ENCODE assay signal across 1 cellular context in the genomic region with DNA sequence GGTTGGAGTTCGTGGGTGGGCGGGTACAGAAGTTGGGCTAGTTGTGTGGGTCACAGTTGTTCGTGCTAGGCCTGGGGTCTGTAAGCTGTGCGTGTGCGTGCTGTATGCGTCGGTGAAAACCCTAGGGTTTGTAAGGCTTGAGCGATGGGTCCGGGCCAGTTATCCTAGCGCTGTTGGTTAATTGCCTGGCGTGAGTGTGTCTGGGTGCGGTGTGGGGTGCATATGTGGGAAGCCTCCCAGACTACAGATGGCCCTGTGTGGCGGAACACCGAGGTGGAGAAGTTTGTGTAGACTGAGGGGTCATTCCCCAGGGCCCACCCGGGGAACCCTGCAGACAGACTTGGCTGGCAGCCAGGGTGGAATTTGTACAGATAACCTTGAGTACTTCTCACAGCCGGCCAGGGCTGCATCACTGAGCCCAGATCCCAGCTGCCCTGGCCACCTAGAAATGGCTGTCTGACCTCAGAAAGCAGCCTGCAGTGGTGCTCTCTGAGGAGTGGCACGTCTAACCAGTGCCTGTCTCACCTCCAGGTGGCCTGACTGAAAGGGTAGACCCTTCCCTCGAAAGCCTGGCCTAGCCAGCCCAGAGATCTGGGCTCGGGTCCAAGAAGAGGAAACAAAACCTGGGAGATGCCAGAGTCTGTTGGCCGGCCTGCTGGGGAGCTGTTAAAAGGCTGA.
TF ChIP-seq lines count a peak whose summit lies in the region.

No MANE protein-coding gene starts in this region.

TF ChIP-seq in HepG2, 621 proteins besides CTCF, POLR2A, EP300 and RAD21 (continued from another document and continues in another):
- TF ChIP-seq, protein P1, sequence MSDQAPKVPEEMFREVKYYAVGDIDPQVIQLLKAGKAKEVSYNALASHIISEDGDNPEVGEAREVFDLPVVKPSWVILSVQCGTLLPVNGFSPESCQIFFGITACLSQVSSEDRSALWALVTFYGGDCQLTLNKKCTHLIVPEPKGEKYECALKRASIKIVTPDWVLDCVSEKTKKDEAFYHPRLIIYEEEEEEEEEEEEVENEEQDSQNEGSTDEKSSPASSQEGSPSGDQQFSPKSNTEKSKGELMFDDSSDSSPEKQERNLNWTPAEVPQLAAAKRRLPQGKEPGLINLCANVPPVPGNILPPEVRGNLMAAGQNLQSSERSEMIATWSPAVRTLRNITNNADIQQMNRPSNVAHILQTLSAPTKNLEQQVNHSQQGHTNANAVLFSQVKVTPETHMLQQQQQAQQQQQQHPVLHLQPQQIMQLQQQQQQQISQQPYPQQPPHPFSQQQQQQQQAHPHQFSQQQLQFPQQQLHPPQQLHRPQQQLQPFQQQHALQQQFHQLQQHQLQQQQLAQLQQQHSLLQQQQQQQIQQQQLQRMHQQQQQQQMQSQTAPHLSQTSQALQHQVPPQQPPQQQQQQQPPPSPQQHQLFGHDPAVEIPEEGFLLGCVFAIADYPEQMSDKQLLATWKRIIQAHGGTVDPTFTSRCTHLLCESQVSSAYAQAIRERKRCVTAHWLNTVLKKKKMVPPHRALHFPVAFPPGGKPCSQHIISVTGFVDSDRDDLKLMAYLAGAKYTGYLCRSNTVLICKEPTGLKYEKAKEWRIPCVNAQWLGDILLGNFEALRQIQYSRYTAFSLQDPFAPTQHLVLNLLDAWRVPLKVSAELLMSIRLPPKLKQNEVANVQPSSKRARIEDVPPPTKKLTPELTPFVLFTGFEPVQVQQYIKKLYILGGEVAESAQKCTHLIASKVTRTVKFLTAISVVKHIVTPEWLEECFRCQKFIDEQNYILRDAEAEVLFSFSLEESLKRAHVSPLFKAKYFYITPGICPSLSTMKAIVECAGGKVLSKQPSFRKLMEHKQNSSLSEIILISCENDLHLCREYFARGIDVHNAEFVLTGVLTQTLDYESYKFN (CRISPR knock-in tag; conservative IDR thresholded peaks at IDR 0.05) = peak; percentile 11; the same call in 1 of the 2 replicates
- TF ChIP-seq, protein P2, sequence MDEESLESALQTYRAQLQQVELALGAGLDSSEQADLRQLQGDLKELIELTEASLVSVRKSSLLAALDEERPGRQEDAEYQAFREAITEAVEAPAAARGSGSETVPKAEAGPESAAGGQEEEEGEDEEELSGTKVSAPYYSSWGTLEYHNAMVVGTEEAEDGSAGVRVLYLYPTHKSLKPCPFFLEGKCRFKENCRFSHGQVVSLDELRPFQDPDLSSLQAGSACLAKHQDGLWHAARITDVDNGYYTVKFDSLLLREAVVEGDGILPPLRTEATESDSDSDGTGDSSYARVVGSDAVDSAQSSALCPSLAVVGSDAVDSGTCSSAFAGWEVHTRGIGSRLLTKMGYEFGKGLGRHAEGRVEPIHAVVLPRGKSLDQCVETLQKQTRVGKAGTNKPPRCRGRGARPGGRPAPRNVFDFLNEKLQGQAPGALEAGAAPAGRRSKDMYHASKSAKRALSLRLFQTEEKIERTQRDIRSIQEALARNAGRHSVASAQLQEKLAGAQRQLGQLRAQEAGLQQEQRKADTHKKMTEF (CRISPR knock-in tag; IDR thresholded peaks at IDR 0.05) = peak; percentile 9; the same call in 1 of the 2 replicates
- peak; percentile 77; the same call in 1 of the 2 replicates for TF ChIP-seq MYNN (CRISPR knock-in tag; IDR thresholded peaks at IDR 0.05; ENCODE audit: low read depth)
- TF ChIP-seq FOXA3 (CRISPR knock-in tag; IDR thresholded peaks at IDR 0.05) = no peak
- TF ChIP-seq PITX1 (CRISPR knock-in tag; IDR thresholded peaks at IDR 0.05) = no peak; the same call in 1 of the 2 replicates
- TF ChIP-seq HDAC6 (IDR thresholded peaks at IDR 0.05; ENCODE audit: low read depth, low read length) = no peak
- TF ChIP-seq ZBTB3 (CRISPR knock-in tag; IDR thresholded peaks at IDR 0.05; ENCODE audit: borderline replicate concordance, low read depth) = no peak; the same call in 1 of the 2 replicates
- TF ChIP-seq MAFF (IDR thresholded peaks at IDR 0.05; ENCODE audit: low read depth, low read length) = no peak
- peak; percentile 21; the same call in 1 of the 2 replicates for TF ChIP-seq ZNF230 (CRISPR knock-in tag; IDR thresholded peaks at IDR 0.05)
- 0 out of 2 replicates have a peak, but pooled peaks have one; percentile 19 for TF ChIP-seq SPEN (CRISPR knock-in tag; IDR thresholded peaks at IDR 0.05; ENCODE audit: low read depth)
- TF ChIP-seq SRY (CRISPR knock-in tag; IDR thresholded peaks at IDR 0.05) = 0 out of 2 replicates have a peak, but pooled peaks have one; percentile 39
- TF ChIP-seq ZNF7 (CRISPR knock-in tag; IDR thresholded peaks at IDR 0.05) = no peak
- no peak; the same call in 1 of the 2 replicates for TF ChIP-seq IRF2 (CRISPR knock-in tag; IDR thresholded peaks at IDR 0.05)
- TF ChIP-seq, protein P3, sequence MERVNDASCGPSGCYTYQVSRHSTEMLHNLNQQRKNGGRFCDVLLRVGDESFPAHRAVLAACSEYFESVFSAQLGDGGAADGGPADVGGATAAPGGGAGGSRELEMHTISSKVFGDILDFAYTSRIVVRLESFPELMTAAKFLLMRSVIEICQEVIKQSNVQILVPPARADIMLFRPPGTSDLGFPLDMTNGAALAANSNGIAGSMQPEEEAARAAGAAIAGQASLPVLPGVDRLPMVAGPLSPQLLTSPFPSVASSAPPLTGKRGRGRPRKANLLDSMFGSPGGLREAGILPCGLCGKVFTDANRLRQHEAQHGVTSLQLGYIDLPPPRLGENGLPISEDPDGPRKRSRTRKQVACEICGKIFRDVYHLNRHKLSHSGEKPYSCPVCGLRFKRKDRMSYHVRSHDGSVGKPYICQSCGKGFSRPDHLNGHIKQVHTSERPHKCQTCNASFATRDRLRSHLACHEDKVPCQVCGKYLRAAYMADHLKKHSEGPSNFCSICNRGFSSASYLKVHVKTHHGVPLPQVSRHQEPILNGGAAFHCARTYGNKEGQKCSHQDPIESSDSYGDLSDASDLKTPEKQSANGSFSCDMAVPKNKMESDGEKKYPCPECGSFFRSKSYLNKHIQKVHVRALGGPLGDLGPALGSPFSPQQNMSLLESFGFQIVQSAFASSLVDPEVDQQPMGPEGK (CRISPR knock-in tag; IDR thresholded peaks at IDR 0.05) = peak; percentile 45; the same call in 1 of the 2 replicates
- peak; percentile 69 for TF ChIP-seq GFI1 (CRISPR knock-in tag; IDR thresholded peaks at IDR 0.05; ENCODE audit: borderline replicate concordance)
- TF ChIP-seq, protein P4, sequence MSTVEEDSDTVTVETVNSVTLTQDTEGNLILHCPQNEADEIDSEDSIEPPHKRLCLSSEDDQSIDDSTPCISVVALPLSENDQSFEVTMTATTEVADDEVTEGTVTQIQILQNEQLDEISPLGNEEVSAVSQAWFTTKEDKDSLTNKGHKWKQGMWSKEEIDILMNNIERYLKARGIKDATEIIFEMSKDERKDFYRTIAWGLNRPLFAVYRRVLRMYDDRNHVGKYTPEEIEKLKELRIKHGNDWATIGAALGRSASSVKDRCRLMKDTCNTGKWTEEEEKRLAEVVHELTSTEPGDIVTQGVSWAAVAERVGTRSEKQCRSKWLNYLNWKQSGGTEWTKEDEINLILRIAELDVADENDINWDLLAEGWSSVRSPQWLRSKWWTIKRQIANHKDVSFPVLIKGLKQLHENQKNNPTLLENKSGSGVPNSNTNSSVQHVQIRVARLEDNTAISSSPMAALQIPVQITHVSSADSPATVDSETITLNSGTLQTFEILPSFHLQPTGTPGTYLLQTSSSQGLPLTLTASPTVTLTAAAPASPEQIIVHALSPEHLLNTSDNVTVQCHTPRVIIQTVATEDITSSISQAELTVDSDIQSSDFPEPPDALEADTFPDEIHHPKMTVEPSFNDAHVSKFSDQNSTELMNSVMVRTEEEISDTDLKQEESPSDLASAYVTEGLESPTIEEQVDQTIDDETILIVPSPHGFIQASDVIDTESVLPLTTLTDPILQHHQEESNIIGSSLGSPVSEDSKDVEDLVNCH (CRISPR knock-in tag; IDR thresholded peaks at IDR 0.05) = no peak
- 0 out of 2 replicates have a peak, but pooled peaks have one; percentile 61 for TF ChIP-seq TOPORS (CRISPR knock-in tag; IDR thresholded peaks at IDR 0.05)
- TF ChIP-seq ADNP (CRISPR knock-in tag; IDR thresholded peaks at IDR 0.05) = no peak
- peak; percentile 43; the same call in 1 of the 2 replicates for TF ChIP-seq ZMYM3 (CRISPR knock-in tag; IDR thresholded peaks at IDR 0.05)
- TF ChIP-seq, protein P5, sequence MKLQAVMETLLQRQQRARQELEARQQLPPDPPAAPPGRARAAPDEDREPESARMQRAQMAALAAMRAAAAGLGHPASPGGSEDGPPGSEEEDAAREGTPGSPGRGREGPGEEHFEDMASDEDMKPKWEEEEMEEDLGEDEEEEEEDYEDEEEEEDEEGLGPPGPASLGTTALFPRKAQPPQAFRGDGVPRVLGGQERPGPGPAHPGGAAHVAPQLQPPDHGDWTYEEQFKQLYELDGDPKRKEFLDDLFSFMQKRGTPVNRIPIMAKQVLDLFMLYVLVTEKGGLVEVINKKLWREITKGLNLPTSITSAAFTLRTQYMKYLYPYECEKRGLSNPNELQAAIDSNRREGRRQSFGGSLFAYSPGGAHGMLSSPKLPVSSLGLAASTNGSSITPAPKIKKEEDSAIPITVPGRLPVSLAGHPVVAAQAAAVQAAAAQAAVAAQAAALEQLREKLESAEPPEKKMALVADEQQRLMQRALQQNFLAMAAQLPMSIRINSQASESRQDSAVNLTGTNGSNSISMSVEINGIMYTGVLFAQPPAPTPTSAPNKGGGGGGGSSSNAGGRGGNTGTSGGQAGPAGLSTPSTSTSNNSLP (IDR thresholded peaks at IDR 0.05; ENCODE audit: low read depth, low read length) = no peak
- TF ChIP-seq, protein P6, sequence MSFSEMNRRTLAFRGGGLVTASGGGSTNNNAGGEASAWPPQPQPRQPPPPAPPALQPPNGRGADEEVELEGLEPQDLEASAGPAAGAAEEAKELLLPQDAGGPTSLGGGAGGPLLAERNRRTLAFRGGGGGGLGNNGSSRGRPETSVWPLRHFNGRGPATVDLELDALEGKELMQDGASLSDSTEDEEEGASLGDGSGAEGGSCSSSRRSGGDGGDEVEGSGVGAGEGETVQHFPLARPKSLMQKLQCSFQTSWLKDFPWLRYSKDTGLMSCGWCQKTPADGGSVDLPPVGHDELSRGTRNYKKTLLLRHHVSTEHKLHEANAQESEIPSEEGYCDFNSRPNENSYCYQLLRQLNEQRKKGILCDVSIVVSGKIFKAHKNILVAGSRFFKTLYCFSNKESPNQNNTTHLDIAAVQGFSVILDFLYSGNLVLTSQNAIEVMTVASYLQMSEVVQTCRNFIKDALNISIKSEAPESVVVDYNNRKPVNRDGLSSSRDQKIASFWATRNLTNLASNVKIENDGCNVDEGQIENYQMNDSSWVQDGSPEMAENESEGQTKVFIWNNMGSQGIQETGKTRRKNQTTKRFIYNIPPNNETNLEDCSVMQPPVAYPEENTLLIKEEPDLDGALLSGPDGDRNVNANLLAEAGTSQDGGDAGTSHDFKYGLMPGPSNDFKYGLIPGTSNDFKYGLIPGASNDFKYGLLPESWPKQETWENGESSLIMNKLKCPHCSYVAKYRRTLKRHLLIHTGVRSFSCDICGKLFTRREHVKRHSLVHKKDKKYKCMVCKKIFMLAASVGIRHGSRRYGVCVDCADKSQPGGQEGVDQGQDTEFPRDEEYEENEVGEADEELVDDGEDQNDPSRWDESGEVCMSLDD (CRISPR knock-in tag; IDR thresholded peaks at IDR 0.05; ENCODE audit: borderline replicate concordance) = peak; percentile 79; the same call in 1 of the 2 replicates
- no peak for TF ChIP-seq HNRNPLL (IDR thresholded peaks at IDR 0.05; ENCODE audit: low read depth, low read length, poor library complexity, severe bottlenecking)
- no peak for TF ChIP-seq ZNF720 (CRISPR knock-in tag; IDR thresholded peaks at IDR 0.05)
- TF ChIP-seq NFRKB (IDR thresholded peaks at IDR 0.05) = no peak
- TF ChIP-seq DNMT1 (CRISPR knock-in tag; IDR thresholded peaks at IDR 0.05) = no peak; the same call in 1 of the 2 replicates
- peak; percentile 44 for TF ChIP-seq BORCS8-MEF2B (CRISPR knock-in tag; IDR thresholded peaks at IDR 0.05)
- no peak for TF ChIP-seq STAG1 (CRISPR knock-in tag; IDR thresholded peaks at IDR 0.05)
- TF ChIP-seq ZNF317 (CRISPR knock-in tag; IDR thresholded peaks at IDR 0.05) = peak; percentile 6
- peak; percentile 3; the same call in 1 of the 2 replicates for TF ChIP-seq MIER3 (CRISPR knock-in tag; IDR thresholded peaks at IDR 0.05; ENCODE audit: borderline replicate concordance)
- no peak for TF ChIP-seq BHLHE40 (IDR thresholded peaks at IDR 0.05; ENCODE audit: low read length)
- peak; percentile 3 for TF ChIP-seq ASH2L (IDR thresholded peaks at IDR 0.05; ENCODE audit: insufficient read length, low read depth, low read length)
- TF ChIP-seq MZF1 (CRISPR knock-in tag; IDR thresholded peaks at IDR 0.05; ENCODE audit: borderline replicate concordance) = peak; percentile 64; the same call in 1 of the 2 replicates
- TF ChIP-seq ZNF160 (CRISPR knock-in tag; IDR thresholded peaks at IDR 0.05) = peak; percentile 10; the same call in 1 of the 2 replicates
- TF ChIP-seq RXRB (CRISPR knock-in tag; IDR thresholded peaks at IDR 0.05; ENCODE audit: borderline replicate concordance) = peak; percentile 56
- peak; percentile 26; the same call in 1 of the 2 replicates for TF ChIP-seq ATAD3A (CRISPR knock-in tag; IDR thresholded peaks at IDR 0.05)
- no peak for TF ChIP-seq AHR (CRISPR knock-in tag; IDR thresholded peaks at IDR 0.05)
- TF ChIP-seq ZNF746 (CRISPR knock-in tag; IDR thresholded peaks at IDR 0.05) = 0 out of 2 replicates have a peak, but pooled peaks have one; percentile 15
- peak; percentile 59 for TF ChIP-seq AGO2 (optimal IDR thresholded peaks at IDR 0.05; ENCODE audit: low read depth, low read length)
- TF ChIP-seq FOSL2 (CRISPR knock-in tag; IDR thresholded peaks at IDR 0.05) = no peak; the same call in 1 of the 2 replicates
- peak; percentile 60; the same call in 1 of the 2 replicates for TF ChIP-seq ZNF772 (CRISPR knock-in tag; IDR thresholded peaks at IDR 0.05)
- no peak for TF ChIP-seq LCORL (IDR thresholded peaks at IDR 0.05)
- TF ChIP-seq LCORL (CRISPR knock-in tag; IDR thresholded peaks at IDR 0.05) = 0 out of 2 replicates have a peak, but pooled peaks have one; percentile 4
- TF ChIP-seq SAP130 (CRISPR knock-in tag; IDR thresholded peaks at IDR 0.05; ENCODE audit: low read depth) = peak; percentile 27
- TF ChIP-seq, protein P7, sequence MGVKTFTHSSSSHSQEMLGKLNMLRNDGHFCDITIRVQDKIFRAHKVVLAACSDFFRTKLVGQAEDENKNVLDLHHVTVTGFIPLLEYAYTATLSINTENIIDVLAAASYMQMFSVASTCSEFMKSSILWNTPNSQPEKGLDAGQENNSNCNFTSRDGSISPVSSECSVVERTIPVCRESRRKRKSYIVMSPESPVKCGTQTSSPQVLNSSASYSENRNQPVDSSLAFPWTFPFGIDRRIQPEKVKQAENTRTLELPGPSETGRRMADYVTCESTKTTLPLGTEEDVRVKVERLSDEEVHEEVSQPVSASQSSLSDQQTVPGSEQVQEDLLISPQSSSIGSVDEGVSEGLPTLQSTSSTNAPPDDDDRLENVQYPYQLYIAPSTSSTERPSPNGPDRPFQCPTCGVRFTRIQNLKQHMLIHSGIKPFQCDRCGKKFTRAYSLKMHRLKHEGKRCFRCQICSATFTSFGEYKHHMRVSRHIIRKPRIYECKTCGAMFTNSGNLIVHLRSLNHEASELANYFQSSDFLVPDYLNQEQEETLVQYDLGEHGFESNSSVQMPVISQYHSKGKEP (CRISPR knock-in tag; IDR thresholded peaks at IDR 0.05) = no peak
- TF ChIP-seq JUND (CRISPR knock-in tag; IDR thresholded peaks at IDR 0.05) = peak; percentile 66; the same call in 1 of the 2 replicates
- peak; percentile 36 for TF ChIP-seq HOXA3 (CRISPR knock-in tag; IDR thresholded peaks at IDR 0.05)
